Comparison of ENCODE assay signal across 1 cellular context in the genomic region with DNA sequence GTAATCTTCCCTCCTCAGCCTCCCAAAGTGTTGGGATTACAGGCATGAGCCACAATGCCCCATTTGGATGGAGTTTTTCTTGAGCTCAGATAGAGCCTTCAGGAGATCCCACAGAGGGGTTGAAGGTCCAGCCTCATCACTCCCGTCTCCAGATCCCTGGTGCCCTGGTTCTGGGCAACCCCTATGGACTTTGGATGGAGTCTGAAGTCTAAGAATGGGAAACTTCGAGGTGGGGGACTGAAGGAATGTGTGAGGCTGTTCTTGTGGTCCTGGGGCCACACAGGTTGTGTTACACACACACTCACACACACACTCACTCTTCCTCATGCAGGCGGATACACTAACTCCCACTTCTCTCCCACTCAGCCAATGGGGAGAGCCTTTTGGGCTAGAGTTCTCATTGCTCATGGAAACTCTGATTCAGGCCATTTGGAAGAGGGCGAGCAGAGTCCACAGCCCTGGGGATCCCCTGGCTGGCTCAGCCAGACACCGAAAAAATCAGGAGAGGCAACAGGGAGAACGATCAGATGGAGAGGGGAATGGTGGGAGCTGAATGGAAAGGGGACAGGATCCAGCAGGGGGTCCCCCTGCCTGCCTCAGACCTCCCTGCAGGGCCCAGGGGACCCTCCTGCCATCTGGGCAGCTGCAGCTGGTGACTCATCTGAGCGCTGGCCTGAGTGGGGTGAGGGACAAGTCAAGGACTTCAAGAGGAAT.
TF ChIP-seq lines count a peak whose summit lies in the region.

No MANE protein-coding gene starts in this region.

TF ChIP-seq in HCT116, 20 proteins besides CTCF, POLR2A, EP300 and RAD21:
- TF ChIP-seq POLR2AphosphoS5 (IDR thresholded peaks at IDR 0.05; ENCODE audit: low read depth, low read length) (no peak), FOSL1 (IDR thresholded peaks at IDR 0.05; ENCODE audit: low read depth) (0 out of 2 replicates have a peak, but pooled peaks have one; percentile 39)
